In the genomic region with DNA sequence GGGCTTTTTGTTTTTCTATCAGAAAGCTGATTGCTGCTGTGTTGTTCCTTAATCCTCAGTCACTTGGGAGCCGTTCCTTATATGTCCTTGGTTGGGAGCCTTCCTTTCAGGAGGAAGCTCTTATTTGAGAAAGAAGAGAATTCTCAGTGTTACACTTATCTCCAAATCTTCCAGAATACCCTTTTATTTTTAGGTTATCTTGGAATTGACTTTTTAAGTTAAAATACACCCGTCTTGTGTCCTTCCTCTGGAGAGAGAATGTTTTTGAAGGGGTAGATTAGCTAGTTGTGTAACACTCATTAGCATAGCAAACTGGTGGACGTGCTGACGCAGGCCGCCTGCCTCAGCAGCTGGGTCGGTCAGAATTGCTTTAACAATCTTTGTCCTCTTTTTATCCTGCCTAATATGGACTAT, we compare ENCODE assay signal across 9 cellular contexts. TPM values are rescaled to one million over a fixed set of nuclear protein-coding genes. Genes with fewer than 3 reads are reported as not detected.
DNase-seq lines count a peak whose midpoint lies in the region; ATAC-seq and TF ChIP-seq lines count a peak whose summit lies in the region.
"Had no signal": no experiment of that assay in that cellular context is flagged by ENCODE, and none has a peak within 500 bp of the region (broad histone marks: within the 10 kb centered on the region; RNA-seq: fewer than 3 reads in every experiment).

No MANE protein-coding gene starts in this region.

- 22% methylated on average over 6 of the region's 6 CpGs for WGBS in prostate gland

- no peaks in the 10 kb centered on the region for H3K27me3 ChIP-seq in WERI-Rb-1 (ENCODE audit: insufficient read depth, low read depth, severe bottlenecking)
- H3K27me3 ChIP-seq in left ventricle myocardium inferior (ENCODE audit: low read depth), result no peaks in the 10 kb centered on the region
- no peaks in the 10 kb centered on the region for H3K27me3 ChIP-seq in prostate gland (replicated peaks; ENCODE audit: insufficient read depth)

- TF ChIP-seq CTCF in WERI-Rb-1 (IDR thresholded peaks at IDR 0.05; ENCODE audit: low read depth, low read length), result no peak
- TF ChIP-seq CTCF in left ventricle myocardium inferior (IDR thresholded peaks at IDR 0.05; ENCODE audit: borderline replicate concordance), result no peak
- TF ChIP-seq CTCF in prostate gland (IDR thresholded peaks at IDR 0.05), result no peak

- H3K9me3 ChIP-seq in WERI-Rb-1 (ENCODE audit: severe bottlenecking), result peaks cover 14% of the 10 kb centered on the region
- H3K9me3 ChIP-seq in left ventricle myocardium inferior (replicated peaks), result no peaks in the 10 kb centered on the region
- H3K9me3 ChIP-seq in prostate gland, result no peaks in the 10 kb centered on the region

- no peak for TF ChIP-seq POLR2A in prostate gland (IDR thresholded peaks at IDR 0.05)

- no peak for ATAC-seq in HG03342 (IDR thresholded peaks at IDR 0.05; ENCODE audit: unreplicated experiment)
- ATAC-seq in HG03045 (IDR thresholded peaks at IDR 0.05; ENCODE audit: unreplicated experiment), result no peak

- H3K4me1 ChIP-seq in left ventricle myocardium inferior (peaks cover 24% of the 10 kb centered on the region), prostate gland (replicated peaks) (no peaks in the 10 kb centered on the region)

- DNase-seq in Ammon's horn (ENCODE audit: low spot score) (peak; percentile 85), WERI-Rb-1 (peak; percentile 18), left ventricle myocardium inferior (peak; percentile 60), nucleus accumbens (lab: John Stamatoyannopoulos, UW) (peak in 29 of 56 donors; percentile 10 to 60 (median 28)), ureter (ENCODE audit: low spot score) (no peak), prostate gland (ENCODE audit: low spot score) (no peak)
- DNase-seq: activated CD4-positive, alpha-beta memory T cell treated with anti-CD3 and anti-CD28 coated beads for 36 hours had no signal

- intact Hi-C loops in left ventricle myocardium inferior (cut with micrococcal nuclease) (no loop called here), prostate gland (cut with DNase I) (no loop called here)

- H3K4me3 ChIP-seq in WERI-Rb-1 (ENCODE audit: low read depth, low read length) (no peak overlapping the region), left ventricle myocardium inferior (peak overlapping the region; percentile 19), prostate gland (no peak overlapping the region)

- peaks cover 20% of the 10 kb centered on the region for H3K36me3 ChIP-seq in WERI-Rb-1
- peaks cover 6% of the 10 kb centered on the region for H3K36me3 ChIP-seq in left ventricle myocardium inferior
- H3K36me3 ChIP-seq in prostate gland, result no peaks in the 10 kb centered on the region

- H3K27ac ChIP-seq in WERI-Rb-1 (peak overlapping the region; percentile 56), left ventricle myocardium inferior (replicated peaks) (peak overlapping the region; percentile 76), prostate gland (peak overlapping the region in 1 of 2 donors; percentile 0)

RNA-seq across cellular contexts. Expression of a gene that starts 42.1 kb away (rescaled TPM):
- total RNA-seq in left ventricle myocardium inferior, result 3.6 TPM
- 14.4 TPM for total RNA-seq in ureter
- total RNA-seq in prostate gland, result 10 to 100 TPM; 13.9 to 25.6 TPM

Comparison
In these comparisons a context has a peak if more than half of its experiments do, and no peak if none do; other contexts are left out.
1. DNase-seq: peak in Ammon's horn (single experiment), WERI-Rb-1 (single experiment), left ventricle myocardium inferior (single experiment) and nucleus accumbens (29 of 56); none in ureter (single experiment) and prostate gland (single experiment).